ENCODE assay signal across 15 cellular contexts in genomic region chr15:91926871-91927270, GRCh38.
A peak's percentile ranks its signal among the peaks of the same experiment; 100 is the strongest.
DNase-seq lines count a peak whose midpoint lies in the region; ATAC-seq and TF ChIP-seq lines count a peak whose summit lies in the region.
"Had no signal": no experiment of that assay in that cellular context is flagged by ENCODE, and none has a peak within 500 bp of the region (broad histone marks: within the 10 kb centered on the region; RNA-seq: fewer than 3 reads in every experiment).

No MANE protein-coding gene starts in this region.

- H3K9me3 ChIP-seq in skeletal muscle tissue (ENCODE audit: control insufficient read depth in 3 of 3, low read length in 3 of 3), result no peaks in the 10 kb centered on the region
- H3K9me3 ChIP-seq: ovary, SJSA1 had no signal

- H3K27me3 ChIP-seq in H7 (ENCODE audit: control insufficient read depth, insufficient read depth, low read length) (no peaks in the 10 kb centered on the region), skeletal muscle tissue (ENCODE audit: control insufficient read depth in 3 of 3, insufficient read depth in 3 of 3, low read length in 3 of 3) (no peaks in the 10 kb centered on the region)
- H3K27me3 ChIP-seq: ovary, SJSA1 had no signal

- CTCF ChIA-PET in activated CD4-positive, alpha-beta T cell treated with anti-CD3 and anti-CD28 coated beads for 36 hours (lab: Charles Lee), result interaction anchor here (1.8 kb wide), 1 partner anchor 152 kb away, joined by 7 read pairs; no protein-coding TSS in a partner anchor
- CTCF ChIA-PET in activated CD8-positive, alpha-beta T cell treated with anti-CD3 and anti-CD28 coated beads, Interleukin-2, amount 10 ng/mL, durations not matched to agents 7 days and 5 days (lab: Charles Lee), result interaction anchor here (0.7 kb wide), 1 partner anchor 15 kb away, joined by 3 read pairs; no protein-coding TSS in a partner anchor

- H3K9me3 Mint-ChIP-seq in glutamatergic neuron (ENCODE audit: unreplicated experiment), result no peaks in the 10 kb centered on the region
- no peaks in the 10 kb centered on the region for H3K9me3 Mint-ChIP-seq in activated CD4-positive, alpha-beta T cell treated with anti-CD3 and anti-CD28 coated beads for 36 hours (ENCODE audit: low read depth)
- no peaks in the 10 kb centered on the region for H3K9me3 Mint-ChIP-seq in activated CD8-positive, alpha-beta T cell treated with anti-CD3 and anti-CD28 coated beads, Interleukin-2, amount 10 ng/mL, durations not matched to agents 7 days and 5 days (ENCODE audit: insufficient read depth)
- H3K9me3 Mint-ChIP-seq: activated CD4-positive, alpha-beta T cell treated with anti-CD3 and anti-CD28 coated beads, Interleukin-2, amount 10 ng/mL, durations not matched to agents 24 days and 14 days had no signal

- H3K9ac ChIP-seq in skeletal muscle tissue (ENCODE audit: low read depth in 1 of 3, low read length in 3 of 3), result no peak overlapping the region

- POLR2A ChIA-PET in activated CD4-positive, alpha-beta T cell treated with anti-CD3 and anti-CD28 coated beads for 36 hours (lab: Charles Lee), result no interaction called here
- POLR2A ChIA-PET in activated CD8-positive, alpha-beta T cell treated with anti-CD3 and anti-CD28 coated beads, Interleukin-2, amount 10 ng/mL, durations not matched to agents 7 days and 5 days (lab: Charles Lee), result no interaction called here

- no peaks in the 10 kb centered on the region for H3K27me3 Mint-ChIP-seq in glutamatergic neuron (ENCODE audit: unreplicated experiment)
- no peaks in the 10 kb centered on the region for H3K27me3 Mint-ChIP-seq in activated CD4-positive, alpha-beta T cell treated with anti-CD3 and anti-CD28 coated beads for 36 hours
- no peaks in the 10 kb centered on the region for H3K27me3 Mint-ChIP-seq in activated CD8-positive, alpha-beta T cell treated with anti-CD3 and anti-CD28 coated beads, Interleukin-2, amount 10 ng/mL, durations not matched to agents 7 days and 5 days (ENCODE audit: low read depth)
- H3K27me3 Mint-ChIP-seq: activated CD4-positive, alpha-beta T cell treated with anti-CD3 and anti-CD28 coated beads, Interleukin-2, amount 10 ng/mL, durations not matched to agents 24 days and 14 days had no signal

- peak overlapping the region; percentile 36 for H3K4me3 Mint-ChIP-seq in glutamatergic neuron (ENCODE audit: unreplicated experiment)
- no peak overlapping the region for H3K4me3 Mint-ChIP-seq in activated CD4-positive, alpha-beta T cell treated with anti-CD3 and anti-CD28 coated beads for 36 hours
- H3K4me3 Mint-ChIP-seq in activated CD8-positive, alpha-beta T cell treated with anti-CD3 and anti-CD28 coated beads, Interleukin-2, amount 10 ng/mL, durations not matched to agents 7 days and 5 days, result no peak overlapping the region
- H3K4me3 Mint-ChIP-seq: activated CD4-positive, alpha-beta T cell treated with anti-CD3 and anti-CD28 coated beads, Interleukin-2, amount 10 ng/mL, durations not matched to agents 24 days and 14 days had no signal

- intact Hi-C loops in activated CD4-positive, alpha-beta T cell treated with anti-CD3 and anti-CD28 coated beads for 36 hours (cut with DNase I, micrococcal nuclease), result no loop called here

- H3K4me3 ChIP-seq in H7 (ENCODE audit: insufficient read depth, low read depth, low read length) (no peak overlapping the region), skeletal muscle tissue (ENCODE audit: low read length in 3 of 3) (no peak overlapping the region)
- H3K4me3 ChIP-seq: ovary, SJSA1 had no signal

- DNase-seq in H7, result peak; percentile 48
- peak; percentile 72 for DNase-seq in NCI-H748 (lab: John Stamatoyannopoulos, UW; ENCODE audit: unreplicated experiment)
- DNase-seq in glutamatergic neuron, result no peak
- DNase-seq in activated CD4-positive, alpha-beta T cell treated with anti-CD3 and anti-CD28 coated beads for 36 hours, result no peak
- no peak for DNase-seq in SW 1271 (lab: John Stamatoyannopoulos, UW)
- DNase-seq in activated CD8-positive, alpha-beta T cell treated with anti-CD3 and anti-CD28 coated beads, Interleukin-2, amount 10 ng/mL, durations not matched to agents 7 days and 5 days, result no peak
- DNase-seq in LoVo (ENCODE audit: low spot score), result no peak
- DNase-seq: activated CD4-positive, alpha-beta T cell treated with anti-CD3 and anti-CD28 coated beads, Interleukin-2, amount 10 ng/mL, durations not matched to agents 24 days and 14 days; activated effector memory CD4-positive, alpha-beta T cell treated with anti-CD3 and anti-CD28 coated beads, Interleukin-2, amount 50 U/mL, for 16 hours; head of caudate nucleus; ovary; stimulated activated CD4-positive, alpha-beta T cell treated with anti-CD3 and anti-CD28 coated beads, Interleukin-2, amount 100 ng/mL, for 48 hours; stimulated activated naive CD8-positive, alpha-beta T cell treated with anti-CD3 and anti-CD28 coated beads, Interleukin-15, Interleukin-2, amounts not matched to agents 100 U/mL and 50 U/mL, for 24 hours had no signal

- H3K4me1 ChIP-seq in skeletal muscle tissue (ENCODE audit: control insufficient read depth in 3 of 3, insufficient read depth in 3 of 3, low read length in 3 of 3), result peaks cover 9 to 15% (median 9%) of the 10 kb centered on the region in 3 donors
- H3K4me1 ChIP-seq: SJSA1 had no signal

- no peak for ATAC-seq in activated CD4-positive, alpha-beta T cell treated with anti-CD3 and anti-CD28 coated beads for 36 hours
- no peak for ATAC-seq in activated CD8-positive, alpha-beta T cell treated with anti-CD3 and anti-CD28 coated beads, Interleukin-2, amount 10 ng/mL, durations not matched to agents 7 days and 5 days
- ATAC-seq: stimulated activated naive CD8-positive, alpha-beta T cell treated with anti-CD3 and anti-CD28 coated beads, Interleukin-15, Interleukin-2, amounts not matched to agents 100 U/mL and 50 U/mL, for 24 hours had no signal

- TF ChIP-seq CTCF in glutamatergic neuron (IDR thresholded peaks at IDR 0.05; ENCODE audit: partially characterized antibody, unreplicated experiment), result no peak

- H3K4me1 Mint-ChIP-seq in glutamatergic neuron (ENCODE audit: low read depth, unreplicated experiment), result peaks cover 71% of the 10 kb centered on the region
- H3K4me1 Mint-ChIP-seq in activated CD4-positive, alpha-beta T cell treated with anti-CD3 and anti-CD28 coated beads for 36 hours, result peaks cover 31% of the 10 kb centered on the region
- H3K4me1 Mint-ChIP-seq in activated CD8-positive, alpha-beta T cell treated with anti-CD3 and anti-CD28 coated beads, Interleukin-2, amount 10 ng/mL, durations not matched to agents 7 days and 5 days (ENCODE audit: low read depth), result peaks cover 1% of the 10 kb centered on the region

- H3K36me3 Mint-ChIP-seq in glutamatergic neuron (ENCODE audit: unreplicated experiment), result no peaks in the 10 kb centered on the region
- no peaks in the 10 kb centered on the region for H3K36me3 Mint-ChIP-seq in activated CD4-positive, alpha-beta T cell treated with anti-CD3 and anti-CD28 coated beads for 36 hours (ENCODE audit: low read depth)
- H3K36me3 Mint-ChIP-seq in activated CD8-positive, alpha-beta T cell treated with anti-CD3 and anti-CD28 coated beads, Interleukin-2, amount 10 ng/mL, durations not matched to agents 7 days and 5 days (ENCODE audit: low read depth), result no peaks in the 10 kb centered on the region

- peak overlapping the region; percentile 33 for H3K27ac ChIP-seq in skeletal muscle tissue (ENCODE audit: low read depth, low read length)
- H3K27ac ChIP-seq: ovary, SJSA1 had no signal

- H3K36me3 ChIP-seq in H7 (replicated peaks; ENCODE audit: control insufficient read depth, insufficient read depth, low read length) (no peaks in the 10 kb centered on the region), skeletal muscle tissue (ENCODE audit: control insufficient read depth in 3 of 3, insufficient read depth in 3 of 3, low read length in 3 of 3) (no peaks in the 10 kb centered on the region)
- H3K36me3 ChIP-seq: ovary, SJSA1 had no signal

- H3K27ac Mint-ChIP-seq in glutamatergic neuron (ENCODE audit: unreplicated experiment), result peak overlapping the region; percentile 22
- H3K27ac Mint-ChIP-seq in activated CD4-positive, alpha-beta T cell treated with anti-CD3 and anti-CD28 coated beads for 36 hours, result no peak overlapping the region
- no peak overlapping the region for H3K27ac Mint-ChIP-seq in activated CD8-positive, alpha-beta T cell treated with anti-CD3 and anti-CD28 coated beads, Interleukin-2, amount 10 ng/mL, durations not matched to agents 7 days and 5 days
- H3K27ac Mint-ChIP-seq: activated CD4-positive, alpha-beta T cell treated with anti-CD3 and anti-CD28 coated beads, Interleukin-2, amount 10 ng/mL, durations not matched to agents 24 days and 14 days had no signal

Comparison
In these comparisons a context has a peak if more than half of its experiments do, and no peak if none do; other contexts are left out.
1. DNase-seq: peak in H7 (single experiment) and NCI-H748 (single experiment); none in glutamatergic neuron (single experiment), activated CD4-positive, alpha-beta T cell treated with anti-CD3 and anti-CD28 coated beads for 36 hours (single experiment), SW 1271 (0 of 2), activated CD8-positive, alpha-beta T cell treated with anti-CD3 and anti-CD28 coated beads, Interleukin-2, amount 10 ng/mL, durations not matched to agents 7 days and 5 days (single experiment) and LoVo (single experiment).